Comparison of ENCODE assay signal across 18 cellular contexts in genomic region chr3:207973-208372, GRCh38. TPM values are rescaled to one million over a fixed set of nuclear protein-coding genes. Genes with fewer than 3 reads are reported as not detected.
"Had no signal": no experiment of that assay in that cellular context is flagged by ENCODE, and none has a peak within 500 bp of the region (broad histone marks: within the 10 kb centered on the region; RNA-seq: fewer than 3 reads in every experiment).

No MANE protein-coding gene starts in this region.

- DNase-seq: activated CD4-positive, alpha-beta T cell treated with anti-CD3 and anti-CD28 coated beads for 48 hours; activated naive CD4-positive, alpha-beta T cell treated with anti-CD3 and anti-CD28 coated beads for 36 hours; foreskin melanocyte; heart right ventricle; mammary epithelial cell; mucosa of descending colon; naive thymus-derived CD8-positive, alpha-beta T cell; occipital lobe; right lobe of liver; spleen; stimulated activated CD4-positive, alpha-beta T cell treated with anti-CD3 and anti-CD28 coated beads, Interleukin-1b, Interleukin-23, amount 100 ng/mL, for 48 hours; stimulated activated naive B cell treated with anti-CD40 and anti-IgM and Interleukin-4, amounts not matched to agents 10 μg/mL and 1 μg/mL and 100 μg/mL, for 72 hours; substantia nigra; WERI-Rb-1 had no signal

- H3K4me1 ChIP-seq: heart right ventricle, prostate gland, right lobe of liver had no signal

- H3K27me3 ChIP-seq: right lobe of liver, spleen had no signal

- H3K4me3 ChIP-seq: cardiac muscle cell, heart right ventricle, mucosa of descending colon, prostate gland, right lobe of liver, spleen had no signal

- H3K9me3 Mint-ChIP-seq: activated naive CD4-positive, alpha-beta T cell treated with anti-CD3 and anti-CD28 coated beads for 36 hours; activated T-helper 17 cell treated with anti-CD3 and anti-CD28 coated beads, Interleukin-2, amount 50 U/mL, for 72 hours; stimulated activated naive B cell treated with anti-CD40 and anti-IgM and Interleukin-4, amounts not matched to agents 10 μg/mL and 1 μg/mL and 100 μg/mL, for 72 hours; type B pancreatic cell had no signal

- ATAC-seq: activated T-helper 17 cell treated with anti-CD3 and anti-CD28 coated beads, Interleukin-2, amount 50 U/mL, for 72 hours; heart right ventricle; mucosa of descending colon; naive thymus-derived CD8-positive, alpha-beta T cell; right lobe of liver; stimulated activated naive B cell treated with anti-CD40 and anti-IgM and Interleukin-4, amounts not matched to agents 10 μg/mL and 1 μg/mL and 100 μg/mL, for 72 hours had no signal

- H3K36me3 ChIP-seq: cardiac muscle cell, heart right ventricle, prostate gland, right lobe of liver, spleen, WERI-Rb-1 had no signal

- H3K27ac Mint-ChIP-seq: activated naive CD4-positive, alpha-beta T cell treated with anti-CD3 and anti-CD28 coated beads for 36 hours; activated T-helper 17 cell treated with anti-CD3 and anti-CD28 coated beads, Interleukin-2, amount 50 U/mL, for 72 hours; naive thymus-derived CD8-positive, alpha-beta T cell; stimulated activated naive B cell treated with anti-CD40 and anti-IgM and Interleukin-4, amounts not matched to agents 10 μg/mL and 1 μg/mL and 100 μg/mL, for 72 hours; type B pancreatic cell had no signal

- H3K9me3 ChIP-seq: heart right ventricle, mucosa of descending colon, prostate gland, right lobe of liver, spleen had no signal

- H3K4me3 Mint-ChIP-seq: activated naive CD4-positive, alpha-beta T cell treated with anti-CD3 and anti-CD28 coated beads for 36 hours; activated T-helper 17 cell treated with anti-CD3 and anti-CD28 coated beads, Interleukin-2, amount 50 U/mL, for 72 hours; naive thymus-derived CD8-positive, alpha-beta T cell; stimulated activated naive B cell treated with anti-CD40 and anti-IgM and Interleukin-4, amounts not matched to agents 10 μg/mL and 1 μg/mL and 100 μg/mL, for 72 hours; type B pancreatic cell had no signal

- H3K27me3 Mint-ChIP-seq: stimulated activated naive B cell treated with anti-CD40 and anti-IgM and Interleukin-4, amounts not matched to agents 10 μg/mL and 1 μg/mL and 100 μg/mL, for 72 hours had no signal

- H3K36me3 Mint-ChIP-seq: naive thymus-derived CD8-positive, alpha-beta T cell; type B pancreatic cell had no signal

- H3K4me1 Mint-ChIP-seq: activated T-helper 17 cell treated with anti-CD3 and anti-CD28 coated beads, Interleukin-2, amount 50 U/mL, for 72 hours had no signal

- H3K27ac ChIP-seq: cardiac muscle cell, heart right ventricle, prostate gland, right lobe of liver, spleen, WERI-Rb-1 had no signal

RNA-seq across cellular contexts. Expression of gene CHL1, which starts 11.4 kb away (rescaled TPM):
- total RNA-seq: activated naive CD4-positive, alpha-beta T cell treated with anti-CD3 and anti-CD28 coated beads for 36 hours; activated T-helper 17 cell treated with anti-CD3 and anti-CD28 coated beads, Interleukin-2, amount 50 U/mL, for 72 hours had no signal
- polyA plus RNA-seq: cardiac muscle cell; mammary epithelial cell; naive thymus-derived CD8-positive, alpha-beta T cell had no signal
